In the genomic region with DNA sequence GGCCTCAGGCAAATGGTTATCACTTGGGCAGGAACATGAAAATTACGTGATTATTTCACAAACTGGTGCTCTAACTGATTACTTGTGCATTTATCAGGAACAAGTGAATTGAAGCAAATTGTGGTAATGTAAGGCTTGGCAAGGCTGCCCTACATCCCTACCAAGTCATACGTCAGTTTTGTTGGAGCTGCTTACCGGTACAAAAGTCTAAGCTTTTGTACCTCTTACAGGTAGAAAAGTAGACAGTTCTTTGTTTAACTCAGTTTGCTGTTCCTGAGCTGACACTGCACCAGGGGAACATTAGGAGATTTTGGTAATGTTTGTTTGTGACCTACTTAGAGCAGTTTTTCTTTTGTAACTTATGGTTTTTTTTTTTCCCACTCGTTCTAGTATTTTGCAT, we compare ENCODE assay signal across 8 cellular contexts. TPM values are rescaled to one million over a fixed set of nuclear protein-coding genes. Genes with fewer than 3 reads are reported as not detected.
DNase-seq lines count a peak whose midpoint lies in the region; ATAC-seq and TF ChIP-seq lines count a peak whose summit lies in the region.

No MANE protein-coding gene starts in this region.

- peak overlapping the region; percentile 97 for H3K9ac ChIP-seq in OCI-LY3 (ENCODE audit: low read length)

- peak overlapping the region; percentile 75 for H3K4me3 Mint-ChIP-seq in endothelial cell (ENCODE audit: unreplicated experiment)

- peaks cover 9% of the 10 kb centered on the region for H3K27me3 Mint-ChIP-seq in endothelial cell (ENCODE audit: unreplicated experiment)

- H4K20me1 ChIP-seq in OCI-LY3 (ENCODE audit: insufficient read depth, low read length) (peaks cover 66% of the 10 kb centered on the region), osteoblast (ENCODE audit: insufficient read depth, low read length) (peaks cover 62% of the 10 kb centered on the region)

- H3K79me2 ChIP-seq in OCI-LY3 (ENCODE audit: low read length) (peaks cover 84% of the 10 kb centered on the region), osteoblast (ENCODE audit: insufficient read depth, low read length) (peaks cover 71% of the 10 kb centered on the region)

- H3K9me3 ChIP-seq in OCI-LY3 (ENCODE audit: insufficient read depth, low read length) (no peaks in the 10 kb centered on the region), osteoblast (ENCODE audit: low read depth, low read length) (no peaks in the 10 kb centered on the region)

- H2AFZ ChIP-seq in OCI-LY3 (ENCODE audit: low read depth, low read length) (no peak overlapping the region), osteoblast (ENCODE audit: low read length) (no peak overlapping the region)

- H3K36me3 ChIP-seq in OCI-LY3 (replicated peaks; ENCODE audit: low read depth, low read length) (peaks cover 27% of the 10 kb centered on the region), osteoblast (ENCODE audit: insufficient read depth, low read length) (peaks cover 15% of the 10 kb centered on the region)

- H3K4me1 Mint-ChIP-seq in endothelial cell (ENCODE audit: unreplicated experiment) = peaks cover 36% of the 10 kb centered on the region

- H3K27me3 ChIP-seq in OCI-LY3 (ENCODE audit: low read depth, low read length) = no peaks in the 10 kb centered on the region
- no peaks in the 10 kb centered on the region for H3K27me3 ChIP-seq in osteoblast (ENCODE audit: insufficient read depth, low read length)

- no peak overlapping the region for H3K27ac Mint-ChIP-seq in endothelial cell (ENCODE audit: unreplicated experiment)

- H3K4me1 ChIP-seq in OCI-LY3 (ENCODE audit: low read length) = peaks cover 27% of the 10 kb centered on the region
- H3K4me1 ChIP-seq in osteoblast (ENCODE audit: insufficient read depth, low read length) = peaks cover 35% of the 10 kb centered on the region

- H3K4me2 ChIP-seq in OCI-LY3 (ENCODE audit: low read length) (peak overlapping the region; percentile 94), osteoblast (ENCODE audit: insufficient read depth, low read length) (peak overlapping the region; percentile 93)

- peak overlapping the region; percentile 91 for H3K4me3 ChIP-seq in OCI-LY3 (ENCODE audit: low read length)
- H3K4me3 ChIP-seq in osteoblast (ENCODE audit: insufficient read depth, low read length) = peak overlapping the region; percentile 87

- TF ChIP-seq CTCF in OCI-LY3 (IDR thresholded peaks at IDR 0.05; ENCODE audit: low read depth, low read length) (no peak), endothelial cell (IDR thresholded peaks at IDR 0.05; ENCODE audit: unreplicated experiment) (no peak), osteoblast (IDR thresholded peaks at IDR 0.05; ENCODE audit: extremely low read depth, low read depth, low read length) (no peak)

- ATAC-seq in GM21447 (IDR thresholded peaks at IDR 0.05; ENCODE audit: unreplicated experiment) (no peak), HG03457 (IDR thresholded peaks at IDR 0.05; ENCODE audit: unreplicated experiment) (no peak)

- H3K27ac ChIP-seq in OCI-LY3 (ENCODE audit: low read length) (no peak overlapping the region), osteoblast (ENCODE audit: low read depth, low read length) (peak overlapping the region; percentile 0)

- H3K9me3 Mint-ChIP-seq in endothelial cell (ENCODE audit: unreplicated experiment) = no peaks in the 10 kb centered on the region

- peaks cover 14% of the 10 kb centered on the region for H3K36me3 Mint-ChIP-seq in endothelial cell (ENCODE audit: low read depth, unreplicated experiment)

- DNase-seq in ELR (ENCODE audit: low read depth) (peak; percentile 22), endothelial cell (ENCODE audit: low spot score) (no peak), osteoblast (ENCODE audit: insufficient read length, low spot score, missing footprints) (peak; percentile 64), DMS53 (lab: John Stamatoyannopoulos, UW) (no peak), NCI-H1092 treated with DMSO at 0.1 percent for 48 hours (lab: John Stamatoyannopoulos, UW) (no peak)

RNA-seq across cellular contexts. Expression of a gene that starts 2.2 kb away (rescaled TPM):
- 213 TPM for total RNA-seq in endothelial cell (ENCODE audit: unreplicated experiment)
- 121 and 145 TPM in 2 replicates for total RNA-seq in osteoblast

RNA-seq across cellular contexts. Expression of a gene that starts 15.5 kb away (rescaled TPM):
- total RNA-seq in endothelial cell (ENCODE audit: unreplicated experiment) (106 TPM), osteoblast (52.8 and 54.2 TPM in 2 replicates)

Comparison
In these comparisons a context has a peak if more than half of its experiments do, and no peak if none do; other contexts are left out.
1. DNase-seq: peak in ELR (single experiment) and osteoblast (single experiment); none in endothelial cell (single experiment), DMS53 (single experiment) and NCI-H1092 treated with DMSO at 0.1 percent for 48 hours (single experiment).